23 cellular contexts compared by ENCODE assay signal in genomic region chr2:7919510-7919909, GRCh38.
DNase-seq lines count a peak whose midpoint lies in the region; TF ChIP-seq lines count a peak whose summit lies in the region.
"Had no signal": no experiment of that assay in that cellular context is flagged by ENCODE, and none has a peak within 500 bp of the region (broad histone marks: within the 10 kb centered on the region; RNA-seq: fewer than 3 reads in every experiment).

No MANE protein-coding gene starts in this region.

- CTCF ChIA-PET in activated CD4-positive, alpha-beta T cell treated with anti-CD3 and anti-CD28 coated beads, Interleukin-2, amount 10 ng/mL, durations not matched to agents 7 days and 5 days (lab: Charles Lee): interaction anchor here (1.0 to 1.3 kb wide), 2 partner anchors 17 to 30 kb away, joined by 3 read pairs; no protein-coding TSS in a partner anchor

- no peak overlapping the region for H3K27ac ChIP-seq in esophagus muscularis mucosa (replicated peaks in 1 of 4)
- H3K27ac ChIP-seq in osteoblast (ENCODE audit: low read depth, low read length): no peak overlapping the region
- H3K27ac ChIP-seq: BLaER1 treated with 17β-estradiol and CSF1 and Interleukin-3, amounts not matched to agents 10 nM and 100 nM; GM23248; KMS-11; Peyer's patch; SK-N-MC had no signal

- H3K79me2 ChIP-seq in osteoblast (ENCODE audit: insufficient read depth, low read length): no peaks in the 10 kb centered on the region

- POLR2A ChIA-PET in activated CD4-positive, alpha-beta T cell treated with anti-CD3 and anti-CD28 coated beads, Interleukin-2, amount 10 ng/mL, durations not matched to agents 7 days and 5 days (lab: Charles Lee): no interaction called here

- 97% methylated on average over 8 of the region's 8 CpGs for WGBS in esophagus muscularis mucosa

- H3K4me3 ChIP-seq in esophagus muscularis mucosa (no peak overlapping the region), osteoblast (ENCODE audit: insufficient read depth, low read length) (no peak overlapping the region)
- H3K4me3 ChIP-seq: BLaER1 treated with 17β-estradiol and CSF1 and Interleukin-3, amounts not matched to agents 10 nM and 100 nM; GM23248; HAP-1; Peyer's patch; SK-N-MC had no signal

- H2AFZ ChIP-seq in osteoblast (ENCODE audit: low read length): no peak overlapping the region
- H2AFZ ChIP-seq: GM23248 had no signal

- TF ChIP-seq CTCF in esophagus muscularis mucosa (IDR thresholded peaks at IDR 0.05): no peak
- TF ChIP-seq CTCF in HFFc6 (IDR thresholded peaks at IDR 0.05): no peak
- no peak for TF ChIP-seq CTCF in osteoblast (IDR thresholded peaks at IDR 0.05; ENCODE audit: extremely low read depth, low read depth, low read length)

- H3K4me3 Mint-ChIP-seq in HFFc6: no peak overlapping the region
- H3K4me3 Mint-ChIP-seq in activated CD4-positive, alpha-beta T cell treated with anti-CD3 and anti-CD28 coated beads, Interleukin-2, amount 10 ng/mL, durations not matched to agents 7 days and 5 days: no peak overlapping the region
- H3K4me3 Mint-ChIP-seq: CD4-positive, alpha-beta T cell; T-helper 1 cell treated with Interleukin-12 subunit alpha and Interleukin-12 subunit beta and Interleukin-4 antibody, amounts not matched to agents 30 μg/mL and 1 μg/mL, for 36 hours had no signal

- TF ChIP-seq EP300 in esophagus muscularis mucosa (IDR thresholded peaks at IDR 0.05): no peak

- no peaks in the 10 kb centered on the region for H3K9me3 Mint-ChIP-seq in HFFc6
- H3K9me3 Mint-ChIP-seq in activated CD4-positive, alpha-beta T cell treated with anti-CD3 and anti-CD28 coated beads, Interleukin-2, amount 10 ng/mL, durations not matched to agents 7 days and 5 days: peaks cover 11% of the 10 kb centered on the region
- H3K9me3 Mint-ChIP-seq: CD4-positive, alpha-beta T cell had no signal

- no peaks in the 10 kb centered on the region for H3K36me3 Mint-ChIP-seq in HFFc6 (ENCODE audit: low read depth)
- peaks cover 3% of the 10 kb centered on the region for H3K36me3 Mint-ChIP-seq in activated CD4-positive, alpha-beta T cell treated with anti-CD3 and anti-CD28 coated beads, Interleukin-2, amount 10 ng/mL, durations not matched to agents 7 days and 5 days (ENCODE audit: low read depth)

- peaks cover 11% of the 10 kb centered on the region for H3K4me1 Mint-ChIP-seq in HFFc6 (ENCODE audit: low read depth)
- no peaks in the 10 kb centered on the region for H3K4me1 Mint-ChIP-seq in activated CD4-positive, alpha-beta T cell treated with anti-CD3 and anti-CD28 coated beads, Interleukin-2, amount 10 ng/mL, durations not matched to agents 7 days and 5 days

- intact Hi-C loops in esophagus muscularis mucosa (cut with DNase I): no loop called here

- H3K4me1 ChIP-seq in esophagus muscularis mucosa: no peaks in the 10 kb centered on the region
- H3K4me1 ChIP-seq in osteoblast (ENCODE audit: insufficient read depth, low read length): peaks cover 4% of the 10 kb centered on the region
- H3K4me1 ChIP-seq: BLaER1 treated with 17β-estradiol and CSF1 and Interleukin-3, amounts not matched to agents 10 nM and 100 nM; HAP-1; Peyer's patch had no signal

- no peak for TF ChIP-seq POLR2A in esophagus muscularis mucosa (IDR thresholded peaks at IDR 0.05; ENCODE audit: low read depth)

- H3K27me3 Mint-ChIP-seq in HFFc6 (ENCODE audit: insufficient read depth): no peaks in the 10 kb centered on the region; the same call in 1 of the 2 replicates
- H3K27me3 Mint-ChIP-seq in activated CD4-positive, alpha-beta T cell treated with anti-CD3 and anti-CD28 coated beads, Interleukin-2, amount 10 ng/mL, durations not matched to agents 7 days and 5 days: no peaks in the 10 kb centered on the region
- H3K27me3 Mint-ChIP-seq: CD4-positive, alpha-beta T cell had no signal

- H3K27ac Mint-ChIP-seq in HFFc6: no peak overlapping the region
- no peak overlapping the region for H3K27ac Mint-ChIP-seq in activated CD4-positive, alpha-beta T cell treated with anti-CD3 and anti-CD28 coated beads, Interleukin-2, amount 10 ng/mL, durations not matched to agents 7 days and 5 days
- H3K27ac Mint-ChIP-seq: CD4-positive, alpha-beta T cell; T-helper 1 cell treated with Interleukin-12 subunit alpha and Interleukin-12 subunit beta and Interleukin-4 antibody, amounts not matched to agents 30 μg/mL and 1 μg/mL, for 36 hours had no signal

- H4K20me1 ChIP-seq in osteoblast (ENCODE audit: insufficient read depth, low read length): no peaks in the 10 kb centered on the region
- H4K20me1 ChIP-seq: BLaER1 treated with 17β-estradiol and CSF1 and Interleukin-3, amounts not matched to agents 10 nM and 100 nM had no signal

- no peaks in the 10 kb centered on the region for H3K27me3 ChIP-seq in esophagus muscularis mucosa
- H3K27me3 ChIP-seq in osteoblast (ENCODE audit: insufficient read depth, low read length): no peaks in the 10 kb centered on the region
- H3K27me3 ChIP-seq: BLaER1 treated with 17β-estradiol and CSF1 and Interleukin-3, amounts not matched to agents 10 nM and 100 nM; Peyer's patch had no signal

- H3K4me2 ChIP-seq in osteoblast (ENCODE audit: insufficient read depth, low read length): no peak overlapping the region
- H3K4me2 ChIP-seq: BLaER1 treated with 17β-estradiol and CSF1 and Interleukin-3, amounts not matched to agents 10 nM and 100 nM; KMS-11 had no signal

- no peaks in the 10 kb centered on the region for H3K36me3 ChIP-seq in esophagus muscularis mucosa
- H3K36me3 ChIP-seq in osteoblast (ENCODE audit: insufficient read depth, low read length): no peaks in the 10 kb centered on the region
- H3K36me3 ChIP-seq: BLaER1 treated with 17β-estradiol and CSF1 and Interleukin-3, amounts not matched to agents 10 nM and 100 nM; HAP-1; Peyer's patch had no signal

- peak; percentile 54 for DNase-seq in NCI-H82 (lab: John Stamatoyannopoulos, UW)
- DNase-seq in NCI-H82 treated with DMSO at 0.1 percent for 48 hours (lab: John Stamatoyannopoulos, UW; ENCODE audit: unreplicated experiment): no peak
- peak; percentile 33 for DNase-seq in NCI-H510A (lab: John Stamatoyannopoulos, UW)
- DNase-seq in esophagus muscularis mucosa (ENCODE audit: extremely low spot score): peak; percentile 50
- no peak for DNase-seq in NCI-H1092 (lab: John Stamatoyannopoulos, UW)
- no peak for DNase-seq in HFFc6
- DNase-seq in osteoblast (ENCODE audit: insufficient read length, low spot score, missing footprints): no peak
- DNase-seq in activated CD4-positive, alpha-beta T cell treated with anti-CD3 and anti-CD28 coated beads, Interleukin-2, amount 10 ng/mL, durations not matched to agents 7 days and 5 days: no peak
- DNase-seq: CD4-positive, alpha-beta T cell; COR-L47; GM23248; IMR-90; MM.1S; NCI-H1694 treated with DMSO at 0.1 percent for 48 hours; NCI-H2081 treated with DMSO at 0.1 percent for 48 hours; NCI-H526; Peyer's patch; SIG-M5 had no signal

- H3K9me3 ChIP-seq in esophagus muscularis mucosa (peaks cover 0 to 5% (median 0%) of the 10 kb centered on the region in 4 donors), osteoblast (ENCODE audit: low read depth, low read length) (no peaks in the 10 kb centered on the region)
- H3K9me3 ChIP-seq: HAP-1, Peyer's patch had no signal

Comparison
In these comparisons a context has a peak if more than half of its experiments do, and no peak if none do; other contexts are left out.
1. DNase-seq: peak in NCI-H82 (single experiment), NCI-H510A (single experiment) and esophagus muscularis mucosa (single experiment); none in NCI-H82 treated with DMSO at 0.1 percent for 48 hours (single experiment), NCI-H1092 (single experiment), HFFc6 (single experiment), osteoblast (single experiment) and activated CD4-positive, alpha-beta T cell treated with anti-CD3 and anti-CD28 coated beads, Interleukin-2, amount 10 ng/mL, durations not matched to agents 7 days and 5 days (single experiment).